In the genomic region with DNA sequence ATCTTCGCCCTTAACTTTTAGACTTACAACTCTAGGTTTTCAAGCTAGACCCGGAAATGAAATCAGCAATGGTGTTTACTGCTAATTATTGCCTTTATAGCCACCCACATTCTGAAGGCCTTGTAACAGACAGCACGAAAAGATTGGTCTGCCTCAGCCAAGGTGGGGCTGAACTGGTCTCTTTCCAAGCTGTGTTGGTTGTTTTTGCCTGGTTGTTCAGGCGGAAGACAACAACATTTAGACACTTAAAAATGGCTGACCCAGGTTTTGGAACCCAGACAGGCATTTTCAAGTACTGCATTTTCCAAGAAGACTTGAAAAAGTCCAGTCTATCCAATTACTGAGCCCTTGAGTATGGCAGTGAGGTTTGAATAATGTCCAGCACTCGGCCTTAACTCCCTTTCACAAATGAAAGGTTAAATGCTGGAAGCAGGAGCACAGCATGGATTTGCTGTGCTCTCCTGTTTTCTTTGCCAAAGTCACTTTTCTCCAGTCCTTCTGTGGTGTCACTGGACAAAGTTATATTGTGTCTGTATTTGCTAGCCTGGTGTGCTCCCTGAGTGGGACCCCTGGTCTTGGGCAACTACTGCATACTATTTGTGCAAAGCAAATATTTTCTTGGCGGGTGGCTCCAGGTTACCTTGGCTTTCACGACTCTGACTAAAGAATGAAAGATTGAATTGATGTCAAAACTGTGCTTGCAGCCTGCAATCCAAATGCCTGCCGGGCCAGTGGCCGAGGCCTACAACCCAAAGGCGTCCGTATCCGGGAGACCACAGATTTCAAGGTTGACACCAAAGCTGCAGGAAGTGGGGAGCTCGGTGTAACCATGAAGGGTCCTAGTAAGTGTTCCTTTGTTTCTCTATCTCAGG, we compare ENCODE assay signal across 17 cellular contexts.
A peak's percentile ranks its signal among the peaks of the same experiment; 100 is the strongest.
DNase-seq lines count a peak whose midpoint lies in the region; ATAC-seq and TF ChIP-seq lines count a peak whose summit lies in the region.
"Had no signal": no experiment of that assay in that cellular context is flagged by ENCODE, and none has a peak within 500 bp of the region (broad histone marks: within the 10 kb centered on the region; RNA-seq: fewer than 3 reads in every experiment).

No MANE protein-coding gene starts in this region.

- H4K8ac ChIP-seq in neuronal stem cell (ENCODE audit: low read depth, low read length) = no peak overlapping the region

- H3K9me3 Mint-ChIP-seq in WTC11 = no peaks in the 10 kb centered on the region
- H3K9me3 Mint-ChIP-seq: activated B cell treated with CpG ODN at 0.5 μM for 24 hours had no signal

- CTCF ChIA-PET in WTC11 (lab: Charles Lee) = no interaction called here

- no peak overlapping the region for H3K4ac ChIP-seq in neuronal stem cell (ENCODE audit: low read length)

- no peak overlapping the region for H3K9ac ChIP-seq in neuronal stem cell (ENCODE audit: low read depth, low read length, poor library complexity)
- H3K9ac ChIP-seq: BLaER1 had no signal

- no peak overlapping the region for H3K18ac ChIP-seq in neuronal stem cell (ENCODE audit: low read length)

- H3K9me3 ChIP-seq in esophagus squamous epithelium (no peaks in the 10 kb centered on the region), muscle layer of duodenum (ENCODE audit: control insufficient read depth in 1 of 2, low read length in 2 of 2) (no peaks in the 10 kb centered on the region), thoracic aorta (no peaks in the 10 kb centered on the region), neuronal stem cell (replicated peaks in 1 of 2; ENCODE audit: control insufficient read depth in 2 of 2, insufficient read depth in 1 of 2, low read depth in 1 of 2, low read length in 2 of 2) (no peaks in the 10 kb centered on the region)
- H3K9me3 ChIP-seq: BLaER1, neutrophil had no signal

- no peak overlapping the region for H2BK5ac ChIP-seq in neuronal stem cell (ENCODE audit: low read length)

- TF ChIP-seq POLR2A in esophagus squamous epithelium (IDR thresholded peaks at IDR 0.05) = no peak

- H4K91ac ChIP-seq in neuronal stem cell (ENCODE audit: low read depth, low read length, poor library complexity) = no peak overlapping the region

- H3K23ac ChIP-seq in neuronal stem cell (ENCODE audit: low read depth, low read length, poor library complexity) = no peak overlapping the region

- peaks cover 66% of the 10 kb centered on the region for H3K36me3 Mint-ChIP-seq in WTC11

- no peak for ATAC-seq in WTC11
- ATAC-seq in thoracic aorta (ENCODE audit: insufficient number of reproducible peaks, low FRiP score, low read depth) = no peak
- ATAC-seq: PC-3 had no signal

- no peaks in the 10 kb centered on the region for H3K79me1 ChIP-seq in neuronal stem cell (ENCODE audit: low read depth, low read length)

- H3K4me1 Mint-ChIP-seq in WTC11 = no peaks in the 10 kb centered on the region
- H3K4me1 Mint-ChIP-seq: activated B cell treated with CpG ODN at 0.5 μM for 24 hours had no signal

- H2BK12ac ChIP-seq in neuronal stem cell (ENCODE audit: low read length) = no peak overlapping the region

- H2AFZ ChIP-seq in neuronal stem cell (ENCODE audit: low read length) = no peak overlapping the region

- H3K27me3 ChIP-seq in esophagus squamous epithelium (no peaks in the 10 kb centered on the region), muscle layer of duodenum (ENCODE audit: low read depth, low read length) (no peaks in the 10 kb centered on the region), thoracic aorta (replicated peaks; ENCODE audit: insufficient read depth) (no peaks in the 10 kb centered on the region), neuronal stem cell (ENCODE audit: control insufficient read depth in 3 of 3, insufficient read depth in 3 of 3, low read depth in 1 of 3, low read length in 3 of 3) (no peaks in the 10 kb centered on the region)
- H3K27me3 ChIP-seq: BLaER1, neutrophil had no signal

- no peak overlapping the region for H2BK120ac ChIP-seq in neuronal stem cell (ENCODE audit: low read depth, low read length)

- DNase-seq in WTC11 (ENCODE audit: low spot score) (no peak), esophagus squamous epithelium (lab: John Stamatoyannopoulos, UW) (no peak), thoracic aorta (ENCODE audit: low spot score) (no peak), NCI-H1436 (lab: John Stamatoyannopoulos, UW) (no peak), neuronal stem cell (ENCODE audit: low spot score) (no peak)
- no peak for DNase-seq in NK-92 treated with Interleukin-12 subunit alpha and Interleukin-12 subunit beta, amount 100 ng/mL, for 24 hours (lab: John Stamatoyannopoulos, UW)
- no peak for DNase-seq in activated CD8-positive, alpha-beta memory T cell treated with anti-CD3 and anti-CD28 coated beads, Interleukin-2, amount 50 U/mL, for 4 hours
- DNase-seq: activated B cell treated with CpG ODN at 0.5 μM for 24 hours; activated T-cell treated with anti-CD3 and anti-CD28 coated beads, Interleukin-2, amount 50 U/mL, for 1 hour; amniotic stem cell; kidney glomerular epithelial cell; NCI-H1092; PC-3; stimulated activated CD4-positive, alpha-beta T cell treated with anti-CD3 and anti-CD28 coated beads, Interleukin-1b, Interleukin-23, amount 100 ng/mL, for 48 hours had no signal

- H3K4me1 ChIP-seq in esophagus squamous epithelium (peaks cover 13 to 45% (median 19%) of the 10 kb centered on the region in 3 donors), muscle layer of duodenum (ENCODE audit: control insufficient read depth in 1 of 2, insufficient read depth in 2 of 2, low read length in 2 of 2) (peaks cover 5 to 31% of the 10 kb centered on the region in 2 donors), thoracic aorta (ENCODE audit: control insufficient read depth in 1 of 2, low read depth in 2 of 2) (peaks cover 19 to 49% of the 10 kb centered on the region in 2 donors), neuronal stem cell (ENCODE audit: control insufficient read depth in 2 of 2, insufficient read depth in 1 of 2, low read depth in 1 of 2, low read length in 2 of 2) (no peaks in the 10 kb centered on the region)
- H3K4me1 ChIP-seq: BLaER1 had no signal

- no peaks in the 10 kb centered on the region for H3K27me3 Mint-ChIP-seq in WTC11 (ENCODE audit: low read depth)
- H3K27me3 Mint-ChIP-seq: activated B cell treated with CpG ODN at 0.5 μM for 24 hours had no signal

- WGBS in esophagus squamous epithelium, 2 donors = 74 to 91% methylated on average over 11 to 13 of the region's 13 CpGs
- whole genome bisulfite sequencing in neuronal stem cell (ENCODE audit: extremely low coverage in 2 of 2, insufficient read length in 2 of 2, insufficient replicate concordance in 1 of 2), 2 donors = no CpG with 5 or more reads among the region's 13 CpGs

- intact Hi-C loops in esophagus squamous epithelium (cut with DNase I) = no loop called here

- H2AK5ac ChIP-seq in neuronal stem cell (ENCODE audit: low read depth, low read length) = no peak overlapping the region

- POLR2A ChIA-PET in WTC11 (lab: Charles Lee) = no interaction called here

- no peak overlapping the region for H3K27ac Mint-ChIP-seq in WTC11
- H3K27ac Mint-ChIP-seq: activated B cell treated with CpG ODN at 0.5 μM for 24 hours had no signal

- TF ChIP-seq CTCF in WTC11 (IDR thresholded peaks at IDR 0.05) = no peak
- TF ChIP-seq CTCF in esophagus squamous epithelium (IDR thresholded peaks at IDR 0.05) = no peak
- TF ChIP-seq CTCF in thoracic aorta (IDR thresholded peaks at IDR 0.05) = no peak

- no peak overlapping the region for H3K4me3 Mint-ChIP-seq in WTC11
- H3K4me3 Mint-ChIP-seq: activated B cell treated with CpG ODN at 0.5 μM for 24 hours had no signal

- H3K36me3 ChIP-seq in esophagus squamous epithelium = peaks cover 0 to 91% (median 14%) of the 10 kb centered on the region in 3 donors
- H3K36me3 ChIP-seq in muscle layer of duodenum (ENCODE audit: control insufficient read depth in 1 of 2, insufficient read depth in 2 of 2, low read length in 2 of 2) = peaks cover 14 to 50% of the 10 kb centered on the region in 2 donors
- peaks cover 40% of the 10 kb centered on the region for H3K36me3 ChIP-seq in thoracic aorta
- peaks cover 30 to 55% of the 10 kb centered on the region in 2 donors for H3K36me3 ChIP-seq in neuronal stem cell (replicated peaks in 1 of 2; ENCODE audit: control insufficient read depth in 2 of 2, insufficient read depth in 2 of 2, low read length in 2 of 2)
- H3K36me3 ChIP-seq: neutrophil had no signal

- peak overlapping the region; percentile 78 to 86 (median 82) for H3K27ac ChIP-seq in esophagus squamous epithelium
- H3K27ac ChIP-seq in muscle layer of duodenum (ENCODE audit: low read length) = peak overlapping the region; percentile 22
- H3K27ac ChIP-seq in thoracic aorta = peak overlapping the region; percentile 75 to 87
- no peak overlapping the region for H3K27ac ChIP-seq in neuronal stem cell (replicated peaks; ENCODE audit: low read length)
- H3K27ac ChIP-seq: BLaER1, neutrophil had no signal

- no peak overlapping the region for H3K14ac ChIP-seq in neuronal stem cell (ENCODE audit: low read length)

- no peak overlapping the region for H3K4me2 ChIP-seq in neuronal stem cell (ENCODE audit: insufficient read depth, low read length, poor library complexity, severe bottlenecking)
- H3K4me2 ChIP-seq: BLaER1 had no signal

- no peak overlapping the region for H2BK15ac ChIP-seq in neuronal stem cell (ENCODE audit: low read length)

- no peak overlapping the region for H3K4me3 ChIP-seq in esophagus squamous epithelium
- H3K4me3 ChIP-seq in muscle layer of duodenum (ENCODE audit: low read depth in 1 of 2, low read length in 2 of 2) = no peak overlapping the region
- no peak overlapping the region for H3K4me3 ChIP-seq in thoracic aorta
- H3K4me3 ChIP-seq in neuronal stem cell (ENCODE audit: low read length in 2 of 2) = no peak overlapping the region
- H3K4me3 ChIP-seq: BLaER1 had no signal

TF ChIP-seq in WTC11, 78 proteins besides CTCF, POLR2A, EP300 and RAD21 (continues in another document):
- TF ChIP-seq ZNF121 (CRISPR knock-in tag; IDR thresholded peaks at IDR 0.05) (no peak), OVOL2 (CRISPR knock-in tag; IDR thresholded peaks at IDR 0.05; ENCODE audit: borderline replicate concordance) (no peak), GABPB1 (CRISPR knock-in tag; IDR thresholded peaks at IDR 0.05) (peak; percentile 64)
- TF ChIP-seq, protein P1, sequence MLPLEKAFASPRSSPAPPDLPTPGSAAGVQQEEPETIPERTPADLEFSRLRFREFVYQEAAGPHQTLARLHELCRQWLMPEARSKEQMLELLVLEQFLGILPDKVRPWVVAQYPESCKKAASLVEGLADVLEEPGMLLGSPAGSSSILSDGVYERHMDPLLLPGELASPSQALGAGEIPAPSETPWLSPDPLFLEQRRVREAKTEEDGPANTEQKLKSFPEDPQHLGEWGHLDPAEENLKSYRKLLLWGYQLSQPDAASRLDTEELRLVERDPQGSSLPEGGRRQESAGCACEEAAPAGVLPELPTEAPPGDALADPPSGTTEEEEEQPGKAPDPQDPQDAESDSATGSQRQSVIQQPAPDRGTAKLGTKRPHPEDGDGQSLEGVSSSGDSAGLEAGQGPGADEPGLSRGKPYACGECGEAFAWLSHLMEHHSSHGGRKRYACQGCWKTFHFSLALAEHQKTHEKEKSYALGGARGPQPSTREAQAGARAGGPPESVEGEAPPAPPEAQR (CRISPR knock-in tag; IDR thresholded peaks at IDR 0.05) = no peak
